ENCODE assay signal across 31 cellular contexts in genomic region chr3:187960820-187961219, GRCh38.
DNase-seq lines count a peak whose midpoint lies in the region; ATAC-seq and TF ChIP-seq lines count a peak whose summit lies in the region.
"Had no signal": no experiment of that assay in that cellular context is flagged by ENCODE, and none has a peak within 500 bp of the region (broad histone marks: within the 10 kb centered on the region; RNA-seq: fewer than 3 reads in every experiment).

No MANE protein-coding gene starts in this region.

- H3K9me3 Mint-ChIP-seq in activated T-cell treated with anti-CD3 and anti-CD28 coated beads, Interleukin-2, amount 50 U/mL, for 4 hours, result no peaks in the 10 kb centered on the region
- H3K9me3 Mint-ChIP-seq: activated CD4-positive, alpha-beta T cell treated with anti-CD3 and anti-CD28 coated beads, Interleukin-2, amount 10 ng/mL, durations not matched to agents 7 days and 5 days; mesothelial cell of epicardium; WTC11 had no signal

- H3K36me3 ChIP-seq in BLaER1 treated with 17β-estradiol and CSF1 and Interleukin-3, amounts not matched to agents 10 nM and 100 nM, result no peaks in the 10 kb centered on the region
- H3K36me3 ChIP-seq in OCI-LY1 (ENCODE audit: insufficient read depth, low read length) (peaks cover 33% of the 10 kb centered on the region; the same call in 1 of the 2 replicates), esophagus muscularis mucosa (no peaks in the 10 kb centered on the region)
- H3K36me3 ChIP-seq: BE2C, HAP-1, right lobe of liver, SJSA1, stomach, thyroid gland, uterus had no signal

- no peaks in the 10 kb centered on the region for H3K27me3 Mint-ChIP-seq in activated T-cell treated with anti-CD3 and anti-CD28 coated beads, Interleukin-2, amount 50 U/mL, for 4 hours (ENCODE audit: low read depth)
- H3K27me3 Mint-ChIP-seq: activated naive CD8-positive, alpha-beta T cell had no signal

- no peaks in the 10 kb centered on the region for H3K27me3 ChIP-seq in BLaER1 treated with 17β-estradiol and CSF1 and Interleukin-3, amounts not matched to agents 10 nM and 100 nM
- H3K27me3 ChIP-seq in OCI-LY1 (ENCODE audit: insufficient read depth, low read length) (no peaks in the 10 kb centered on the region), esophagus muscularis mucosa (no peaks in the 10 kb centered on the region)
- H3K27me3 ChIP-seq: BE2C, right lobe of liver, SJSA1, stomach, thyroid gland, uterus had no signal

- peak overlapping the region in 5 of 11 experiments; percentile 69 to 98 (median 84); a peak in 11 of 22 replicates for H3K27ac ChIP-seq in BLaER1 treated with 17β-estradiol and CSF1 and Interleukin-3, amounts not matched to agents 10 nM and 100 nM
- H3K27ac ChIP-seq in OCI-LY1 (ENCODE audit: low read depth, low read length, poor library complexity, severe bottlenecking) (peak overlapping the region; percentile 97), esophagus muscularis mucosa (replicated peaks in 1 of 4) (no peak overlapping the region)
- H3K27ac ChIP-seq: right lobe of liver, RWPE1, SJSA1, stomach, thyroid gland, uterus had no signal

- no peaks in the 10 kb centered on the region for H3K36me3 Mint-ChIP-seq in activated T-cell treated with anti-CD3 and anti-CD28 coated beads, Interleukin-2, amount 50 U/mL, for 4 hours (ENCODE audit: insufficient read depth)
- H3K36me3 Mint-ChIP-seq: mesothelial cell of epicardium, WTC11 had no signal

- intact Hi-C loops in sciatic nerve (cut with DNase I) (no loop called here), esophagus muscularis mucosa (cut with DNase I) (no loop called here)

- no peak for TF ChIP-seq POLR2A in esophagus muscularis mucosa (IDR thresholded peaks at IDR 0.05; ENCODE audit: low read depth)

- peak; percentile 80 for DNase-seq in fibroblast of gingiva (ENCODE audit: low read depth)
- no peak for DNase-seq in sciatic nerve (ENCODE audit: low spot score)
- no peak for DNase-seq in LoVo (ENCODE audit: low spot score)
- DNase-seq in activated T-cell treated with anti-CD3 and anti-CD28 coated beads, Interleukin-2, amount 50 U/mL, for 4 hours, result no peak
- no peak for DNase-seq in esophagus muscularis mucosa (ENCODE audit: extremely low spot score)
- DNase-seq: activated CD4-positive, alpha-beta T cell treated with anti-CD3 and anti-CD28 coated beads, Interleukin-2, amount 10 ng/mL, durations not matched to agents 7 days and 5 days; activated effector memory CD4-positive, alpha-beta T cell treated with Interleukin-2 at 50 U/mL for 16 hours; aorta; BE2C; central memory CD4-positive, alpha-beta T cell; dermis blood vessel endothelial cell; head of caudate nucleus; kidney; NCI-H1092 treated with DMSO at 0.1 percent for 48 hours; NCI-H187; NCI-H2171; NCI-H510A; right lobe of liver; stimulated activated CD4-positive, alpha-beta T cell treated with anti-CD3 and anti-CD28 coated beads, Interleukin-4, amount 100 ng/mL, for 1 hour; stomach; thyroid gland; uterus had no signal

- peak overlapping the region in 6 of 11 experiments; percentile 68 to 84 (median 78); a peak in 9 of 22 replicates for H3K4me2 ChIP-seq in BLaER1 treated with 17β-estradiol and CSF1 and Interleukin-3, amounts not matched to agents 10 nM and 100 nM
- no peak overlapping the region for H3K4me2 ChIP-seq in OCI-LY1 (ENCODE audit: low read length)

- H3K4me1 Mint-ChIP-seq in activated T-cell treated with anti-CD3 and anti-CD28 coated beads, Interleukin-2, amount 50 U/mL, for 4 hours (ENCODE audit: low read depth), result peaks cover 28% of the 10 kb centered on the region
- H3K4me1 Mint-ChIP-seq: mesothelial cell of epicardium, WTC11 had no signal

- no peaks in the 10 kb centered on the region for H3K9me3 ChIP-seq in BLaER1 treated with 17β-estradiol and CSF1 and Interleukin-3, amounts not matched to agents 10 nM and 100 nM (replicated peaks in 1 of 11)
- H3K9me3 ChIP-seq in OCI-LY1 (ENCODE audit: low read length), result no peaks in the 10 kb centered on the region
- no peaks in the 10 kb centered on the region for H3K9me3 ChIP-seq in esophagus muscularis mucosa
- H3K9me3 ChIP-seq: BE2C, HAP-1, right lobe of liver, SJSA1, stomach, thyroid gland, uterus had no signal

- peaks cover 8% of the 10 kb centered on the region; the same call in 1 of the 2 replicates for H3K79me2 ChIP-seq in OCI-LY1 (ENCODE audit: insufficient read depth, low read length)

- H3F3A ChIP-seq in OCI-LY1 (ENCODE audit: insufficient read depth, low read length), result peaks cover 13% of the 10 kb centered on the region

- no peak for TF ChIP-seq EP300 in esophagus muscularis mucosa (IDR thresholded peaks at IDR 0.05)

- H3K9me2 ChIP-seq in OCI-LY1 (ENCODE audit: low read depth, low read length), result no peaks in the 10 kb centered on the region

- WGBS in esophagus muscularis mucosa, result 59% methylated on average over 2 of the region's 2 CpGs

- H3K9ac ChIP-seq in BLaER1 treated with 17β-estradiol and CSF1 and Interleukin-3, amounts not matched to agents 10 nM and 100 nM, result no peak overlapping the region
- peak overlapping the region; percentile 1; the same call in 1 of the 2 replicates for H3K9ac ChIP-seq in OCI-LY1 (ENCODE audit: low read length)

- H3K4me1 ChIP-seq in BLaER1 treated with 17β-estradiol and CSF1 and Interleukin-3, amounts not matched to agents 10 nM and 100 nM, result peaks cover 66 to 100% (median 99%) of the 10 kb centered on the region in 10 experiments
- H3K4me1 ChIP-seq in OCI-LY1 (ENCODE audit: insufficient read depth, low read length, severe bottlenecking) (peaks cover 98% of the 10 kb centered on the region), esophagus muscularis mucosa (peaks cover 7 to 26% (median 14%) of the 10 kb centered on the region in 4 donors)
- H3K4me1 ChIP-seq: BE2C, HAP-1, SJSA1, thyroid gland, uterus had no signal

- no peak overlapping the region for H2AFZ ChIP-seq in OCI-LY1 (ENCODE audit: low read length)

- H3K4me3 ChIP-seq in BLaER1 treated with 17β-estradiol and CSF1 and Interleukin-3, amounts not matched to agents 10 nM and 100 nM, result no peak overlapping the region
- no peak overlapping the region for H3K4me3 ChIP-seq in OCI-LY1 (ENCODE audit: low read depth, low read length, poor library complexity, severe bottlenecking)
- H3K4me3 ChIP-seq in esophagus muscularis mucosa, result no peak overlapping the region
- H3K4me3 ChIP-seq: HAP-1, right lobe of liver, SJSA1, stomach, thyroid gland, uterus had no signal

- no peak overlapping the region for H3K4me3 Mint-ChIP-seq in activated T-cell treated with anti-CD3 and anti-CD28 coated beads, Interleukin-2, amount 50 U/mL, for 4 hours
- H3K4me3 Mint-ChIP-seq: activated CD4-positive, alpha-beta T cell treated with anti-CD3 and anti-CD28 coated beads, Interleukin-2, amount 10 ng/mL, durations not matched to agents 7 days and 5 days; activated naive CD8-positive, alpha-beta T cell; mesothelial cell of epicardium; WTC11 had no signal

- TF ChIP-seq CTCF in OCI-LY1 (IDR thresholded peaks at IDR 0.05; ENCODE audit: low read length) (no peak), esophagus muscularis mucosa (IDR thresholded peaks at IDR 0.05) (no peak)

- peak; percentile 18 for ATAC-seq in sciatic nerve
- ATAC-seq in activated T-cell treated with anti-CD3 and anti-CD28 coated beads, Interleukin-2, amount 50 U/mL, for 4 hours, result no peak
- no peak for ATAC-seq in HG03521 (IDR thresholded peaks at IDR 0.05; ENCODE audit: unreplicated experiment)
- ATAC-seq: right lobe of liver, WTC11 had no signal

- no peaks in the 10 kb centered on the region for H4K20me1 ChIP-seq in BLaER1 treated with 17β-estradiol and CSF1 and Interleukin-3, amounts not matched to agents 10 nM and 100 nM
- no peaks in the 10 kb centered on the region for H4K20me1 ChIP-seq in OCI-LY1 (ENCODE audit: insufficient read depth, low read length)
